8 cellular contexts compared by ENCODE assay signal in genomic region chrX:65406532-65406931, GRCh38.
A peak's percentile ranks its signal among the peaks of the same experiment; 100 is the strongest.
DNase-seq lines count a peak whose midpoint lies in the region; ATAC-seq, FAIRE-seq and TF ChIP-seq lines count a peak whose summit lies in the region.

No MANE protein-coding gene starts in this region.

- 51% methylated on average over 12 of the region's 52 CpGs; no CpG with 5 or more reads in 1 of the 2 donors for WGBS in transverse colon (ENCODE audit: low coverage in 1 of 2), 2 donors

- peak; percentile 55 for ATAC-seq in mucosa of descending colon

- H3K36me3 ChIP-seq in mucosa of descending colon (ENCODE audit: low read depth) (no peaks in the 10 kb centered on the region), transverse colon (no peaks in the 10 kb centered on the region)

- H3K27ac Mint-ChIP-seq in activated naive CD4-positive, alpha-beta T cell treated with anti-CD3 and anti-CD28 coated beads, Interleukin-2, amount 50 U/mL, for 24 hours, result no peak overlapping the region

- H3K4me1 Mint-ChIP-seq in activated naive CD4-positive, alpha-beta T cell treated with anti-CD3 and anti-CD28 coated beads, Interleukin-2, amount 50 U/mL, for 24 hours, result peaks cover 8% of the 10 kb centered on the region

- H3K4me3 ChIP-seq in mucosa of descending colon (no peak overlapping the region), transverse colon (peak overlapping the region in 3 of 4 donors; percentile 16 to 49 (median 24))

- no peak for TF ChIP-seq POLR2A in transverse colon (IDR thresholded peaks at IDR 0.05)

- H3K4me1 ChIP-seq in mucosa of descending colon (ENCODE audit: low read depth), result no peaks in the 10 kb centered on the region
- H3K4me1 ChIP-seq in transverse colon, result no peaks in the 10 kb centered on the region

- no peaks in the 10 kb centered on the region for H3K9me3 ChIP-seq in mucosa of descending colon
- no peaks in the 10 kb centered on the region for H3K9me3 ChIP-seq in transverse colon

- in situ Hi-C loops in transverse colon (cut with MboI; ENCODE audit: low pct_ligation_motif_present in 1 of 4, low pct_unique_long_range_greater_than_20kb in 1 of 4, low sequenced_read_pairs in 3 of 4), result no loop called here

- peaks cover 13% of the 10 kb centered on the region for H3K9me3 Mint-ChIP-seq in activated naive CD4-positive, alpha-beta T cell treated with anti-CD3 and anti-CD28 coated beads, Interleukin-2, amount 50 U/mL, for 24 hours

- intact Hi-C loops in mucosa of descending colon (cut with DNase I, micrococcal nuclease) (no loop called here), transverse colon (cut with DNase I; ENCODE audit: low total_unique reads) (no loop called here)

- DNase-seq in activated T-cell treated with anti-CD3 and anti-CD28 coated beads for 48 hours (ENCODE audit: low read depth), result peak; percentile 33
- no peak for DNase-seq in activated T-cell treated with anti-CD3 and anti-CD28 coated beads, Interleukin-2, amount 50 U/mL, for 1 hour
- peak in 2 of 3 donors; percentile 1 to 32 for DNase-seq in mucosa of descending colon
- no peak for DNase-seq in transverse colon
- no peak for DNase-seq in GM19239 (ENCODE audit: insufficient read length, low spot score)
- no peak for DNase-seq in Ammon's horn (ENCODE audit: low spot score)
- DNase-seq in NOMO-1 (lab: John Stamatoyannopoulos, UW; ENCODE audit: unreplicated experiment in 2 of 2), result no peak

- no peak for TF ChIP-seq EP300 in transverse colon (IDR thresholded peaks at IDR 0.05; ENCODE audit: low read depth)

- H3K36me3 Mint-ChIP-seq in activated naive CD4-positive, alpha-beta T cell treated with anti-CD3 and anti-CD28 coated beads, Interleukin-2, amount 50 U/mL, for 24 hours, result peaks cover 11% of the 10 kb centered on the region

- peak overlapping the region; percentile 74 for H3K4me3 Mint-ChIP-seq in activated naive CD4-positive, alpha-beta T cell treated with anti-CD3 and anti-CD28 coated beads, Interleukin-2, amount 50 U/mL, for 24 hours

- peaks cover 22% of the 10 kb centered on the region for H3K27me3 ChIP-seq in transverse colon

- TF ChIP-seq CTCF in mucosa of descending colon (IDR thresholded peaks at IDR 0.05) (no peak), transverse colon (IDR thresholded peaks at IDR 0.05) (no peak)

- H3K27me3 Mint-ChIP-seq in activated naive CD4-positive, alpha-beta T cell treated with anti-CD3 and anti-CD28 coated beads, Interleukin-2, amount 50 U/mL, for 24 hours, result peaks cover 25% of the 10 kb centered on the region

- FAIRE-seq in GM19239 (lab: Jason Lieb, UNC), result no peak

- H3K27ac ChIP-seq in transverse colon, result no peak overlapping the region

Comparison
In these comparisons a context has a peak if more than half of its experiments do, and no peak if none do; other contexts are left out.
1. DNase-seq: peak in activated T-cell treated with anti-CD3 and anti-CD28 coated beads for 48 hours (single experiment) and mucosa of descending colon (2 of 3); none in activated T-cell treated with anti-CD3 and anti-CD28 coated beads, Interleukin-2, amount 50 U/mL, for 1 hour (single experiment), transverse colon (single experiment), GM19239 (single experiment), Ammon's horn (single experiment) and NOMO-1 (0 of 2).